8 cellular contexts compared by ENCODE assay signal in the genomic region with DNA sequence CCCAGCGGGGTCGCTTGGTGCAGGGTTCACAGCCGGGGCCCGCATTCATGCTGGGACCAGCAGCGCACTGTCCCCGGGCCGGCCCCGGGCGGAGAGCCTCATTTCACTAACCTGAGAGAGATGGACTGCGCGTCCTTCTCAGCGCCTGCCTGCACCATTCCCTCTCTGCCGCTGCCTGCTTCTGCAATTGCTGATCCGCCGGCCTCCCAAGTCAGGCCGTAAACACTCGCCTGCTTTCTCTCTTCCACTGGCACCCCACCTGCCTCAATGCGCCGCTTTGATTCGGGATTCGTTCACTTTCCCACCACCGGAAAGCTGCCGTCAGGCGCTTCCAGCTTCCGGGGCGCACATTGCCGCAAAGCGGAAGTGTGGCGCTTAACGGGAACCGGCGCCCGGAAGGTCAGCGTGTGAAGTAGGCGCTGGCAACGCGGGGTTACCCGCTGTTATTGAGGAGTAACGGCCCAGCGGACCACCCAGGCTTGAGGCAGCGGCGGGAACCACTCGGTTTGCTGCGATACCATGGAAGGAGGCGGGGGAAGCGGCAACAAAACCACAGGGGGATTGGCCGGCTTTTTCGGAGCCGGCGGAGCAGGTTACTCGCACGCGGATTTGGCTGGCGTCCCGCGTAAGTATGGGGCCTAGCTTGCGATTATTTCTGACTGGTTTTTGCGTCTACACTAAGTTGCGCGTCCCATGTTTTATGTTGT. TPM values are rescaled to one million over a fixed set of nuclear protein-coding genes. Genes with fewer than 3 reads are reported as not detected.
A peak's percentile ranks its signal among the peaks of the same experiment; 100 is the strongest.
DNase-seq lines count a peak whose midpoint lies in the region; ATAC-seq, FAIRE-seq and TF ChIP-seq lines count a peak whose summit lies in the region.
"Not testable (repeated sequence)": the region's sequence is repeated elsewhere in the genome, so short reads cannot be mapped to it uniquely, and the experiment has no call there.

A gene with protein sequence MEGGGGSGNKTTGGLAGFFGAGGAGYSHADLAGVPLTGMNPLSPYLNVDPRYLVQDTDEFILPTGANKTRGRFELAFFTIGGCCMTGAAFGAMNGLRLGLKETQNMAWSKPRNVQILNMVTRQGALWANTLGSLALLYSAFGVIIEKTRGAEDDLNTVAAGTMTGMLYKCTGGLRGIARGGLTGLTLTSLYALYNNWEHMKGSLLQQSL (plus strand): TSS at position 384 of the 707 bp plus-strand sequence. CDS start 136 bp downstream, at position 520.

- not testable (repeated sequence) for FAIRE-seq in keratinocyte (lab: Jason Lieb, UNC)

- dilution Hi-C loops in keratinocyte (cut with MboI; ENCODE audit: extremely low pct_ligation_motif_present, low sequenced_read_pairs) = not testable (repeated sequence)

- H3K9me3 ChIP-seq in keratinocyte (ENCODE audit: control insufficient read depth, low read depth, low read length) = not testable (repeated sequence)

- H3K9me1 ChIP-seq in keratinocyte (ENCODE audit: control insufficient read depth, extremely low read depth, insufficient read depth, low read length) = not testable (repeated sequence)

- peaks cover 14% of the 10 kb centered on the region for H3K36me3 Mint-ChIP-seq in activated CD4-positive, alpha-beta T cell treated with anti-CD3 and anti-CD28 coated beads for 36 hours (ENCODE audit: low read depth)

- H2AFZ ChIP-seq in keratinocyte (ENCODE audit: control insufficient read depth, low read length) = peak within 1 kb of the TSS; percentile 78

- CTCF ChIA-PET in activated CD4-positive, alpha-beta T cell treated with anti-CD3 and anti-CD28 coated beads for 36 hours (lab: Charles Lee) = not testable (repeated sequence)

- not testable (repeated sequence) for H3K27me3 ChIP-seq in keratinocyte (ENCODE audit: control insufficient read depth, extremely low read depth, insufficient read depth, low read length)

- not testable (repeated sequence) for H4K20me1 ChIP-seq in keratinocyte (ENCODE audit: control insufficient read depth, extremely low read depth, insufficient read depth, low read length)

- DNase-seq in AG09319 (ENCODE audit: extremely low read depth, low read depth) = peak; percentile 34
- peak; percentile 2 for DNase-seq in NCI-H510A treated with DMSO at 0.1 percent for 48 hours (lab: John Stamatoyannopoulos, UW)
- peak; percentile 92 for DNase-seq in activated CD4-positive, alpha-beta T cell treated with anti-CD3 and anti-CD28 coated beads for 36 hours
- DNase-seq in cerebellum (ENCODE audit: low spot score) = peak; percentile 43
- DNase-seq in keratinocyte (ENCODE audit: low read depth, low spot score) = not testable (repeated sequence)
- peak; percentile 81 to 85 for DNase-seq in stimulated activated CD4-positive, alpha-beta T cell treated with anti-CD3 and anti-CD28 coated beads, Interleukin-12 subunit alpha, Interleukin-12 subunit beta, amount 100 ng/mL, for 24 hours (ENCODE audit: low read depth in 2 of 2)

- H3K27ac Mint-ChIP-seq in activated CD4-positive, alpha-beta T cell treated with anti-CD3 and anti-CD28 coated beads for 36 hours = peak within 1 kb of the TSS; percentile 91

- peak within 1 kb of the TSS; percentile 78 for H3K4me2 ChIP-seq in keratinocyte (ENCODE audit: control insufficient read depth, extremely low read depth, insufficient read depth, low read depth, low read length)

- H3K4me1 ChIP-seq in keratinocyte (ENCODE audit: control insufficient read depth, extremely low read depth, insufficient read depth, low read length) = not testable (repeated sequence)

- H3K4me3 ChIP-seq in keratinocyte (ENCODE audit: control insufficient read depth in 2 of 3, extremely low read depth in 1 of 3, insufficient read depth in 2 of 3, low read depth in 1 of 3, low read length in 3 of 3) = peak within 1 kb of the TSS; percentile 66 to 80 (median 77)

- POLR2A ChIA-PET in activated CD4-positive, alpha-beta T cell treated with anti-CD3 and anti-CD28 coated beads for 36 hours (lab: Charles Lee) = not testable (repeated sequence)

- H3K79me2 ChIP-seq in keratinocyte (ENCODE audit: control insufficient read depth, insufficient read depth, low read length) = peaks cover 68% of the 10 kb centered on the region

- H3K27ac ChIP-seq in keratinocyte (ENCODE audit: control insufficient read depth, insufficient read depth, low read length) = peak within 1 kb of the TSS; percentile 83

- not testable (repeated sequence) for TF ChIP-seq CTCF in AG09319 (IDR thresholded peaks at IDR 0.05; ENCODE audit: low read depth, low read length); keratinocyte (optimal IDR thresholded peaks at IDR 0.05 in 1 of 3, IDR thresholded peaks at IDR 0.05 in 1 of 3, conservative IDR thresholded peaks at IDR 0.05 in 1 of 3; ENCODE audit: extremely low read depth in 1 of 3, insufficient read depth in 2 of 3, low read length in 3 of 3)

- ATAC-seq in GM19025 (IDR thresholded peaks at IDR 0.05; ENCODE audit: low read depth, unreplicated experiment) (peak; percentile 75), HG03280 (IDR thresholded peaks at IDR 0.05; ENCODE audit: unreplicated experiment) (peak; percentile 69)
- peak; percentile 86 for ATAC-seq in activated CD4-positive, alpha-beta T cell treated with anti-CD3 and anti-CD28 coated beads for 36 hours

- not testable (repeated sequence) for H3K27me3 Mint-ChIP-seq in activated CD4-positive, alpha-beta T cell treated with anti-CD3 and anti-CD28 coated beads for 36 hours

- intact Hi-C loops in activated CD4-positive, alpha-beta T cell treated with anti-CD3 and anti-CD28 coated beads for 36 hours (cut with DNase I, micrococcal nuclease) = loop anchor here in 1 of 2 experiments (1.0 kb wide), 1 partner anchor 58 kb away; a partner anchor contains a TSS

- H3K9ac ChIP-seq in keratinocyte (ENCODE audit: control insufficient read depth, extremely low read depth, insufficient read depth, low read length) = peak within 1 kb of the TSS; percentile 87

- peak within 1 kb of the TSS; percentile 89 for H3K4me3 Mint-ChIP-seq in activated CD4-positive, alpha-beta T cell treated with anti-CD3 and anti-CD28 coated beads for 36 hours

- not testable (repeated sequence) for H3K9me3 Mint-ChIP-seq in activated CD4-positive, alpha-beta T cell treated with anti-CD3 and anti-CD28 coated beads for 36 hours (ENCODE audit: low read depth)

- H3K4me1 Mint-ChIP-seq in activated CD4-positive, alpha-beta T cell treated with anti-CD3 and anti-CD28 coated beads for 36 hours = peaks cover 34% of the 10 kb centered on the region

- H3K36me3 ChIP-seq in keratinocyte (ENCODE audit: control insufficient read depth in 2 of 2, extremely low read depth in 1 of 2, insufficient read depth in 2 of 2, low read length in 2 of 2) = not testable (repeated sequence)

RNA-seq across cellular contexts. Expression of the gene that starts here (rescaled TPM):
- total RNA-seq in activated CD4-positive, alpha-beta T cell treated with anti-CD3 and anti-CD28 coated beads for 36 hours = 10 to 100 TPM; 72.6 to 79.5 TPM
- 35.7 TPM for total RNA-seq in cerebellum
- 115 to 172 TPM (median 122 TPM) in 3 replicates for polyA plus RNA-seq in keratinocyte
- polyA plus RNA-seq in keratinocyte (2011; ENCODE audit: low read depth) = 30.3 TPM
- 115 and 195 TPM in 2 replicates for polyA plus RNA-seq in keratinocyte (2011; cell fraction: cytosol; rRNA removed)
- polyA plus RNA-seq in keratinocyte (2011; cell fraction: nucleus; rRNA removed) = 80.4 and 103 TPM in 2 replicates
- 56.4 and 108 TPM in 2 replicates for polyA plus RNA-seq in keratinocyte (2012; ENCODE audit: low replicate concordance)
- 38.4 to 109 TPM (median 56.7 TPM) in 3 replicates for polyA minus RNA-seq in keratinocyte
- 71.4 TPM for polyA minus RNA-seq in keratinocyte (2011; cell fraction: cytosol; rRNA and poly(A)+ RNA removed)
- 21.0 and 35.5 TPM in 2 replicates for polyA minus RNA-seq in keratinocyte (2011; cell fraction: nucleus; rRNA and poly(A)+ RNA removed)
